In genomic region chr7:29276806-29277205, GRCh38 we compare ENCODE assay signal across 21 cellular contexts.
A peak's percentile ranks its signal among the peaks of the same experiment; 100 is the strongest.
DNase-seq lines count a peak whose midpoint lies in the region; ATAC-seq, FAIRE-seq and TF ChIP-seq lines count a peak whose summit lies in the region.
"Had no signal": no experiment of that assay in that cellular context is flagged by ENCODE, and none has a peak within 500 bp of the region (broad histone marks: within the 10 kb centered on the region; RNA-seq: fewer than 3 reads in every experiment).

No MANE protein-coding gene starts in this region.

- H3K36me3 Mint-ChIP-seq in nephron (ENCODE audit: low read depth): no peaks in the 10 kb centered on the region
- H3K36me3 Mint-ChIP-seq in activated CD8-positive, alpha-beta T cell treated with anti-CD3 and anti-CD28 coated beads, Interleukin-2, amount 10 ng/mL, durations not matched to agents 7 days and 5 days (ENCODE audit: low read depth): peaks cover 4% of the 10 kb centered on the region
- H3K36me3 Mint-ChIP-seq: CD8-positive, alpha-beta T cell; IgD-negative memory B cell had no signal

- no peak overlapping the region for H3K4me3 ChIP-seq in A673 (ENCODE audit: low read depth, low read length, poor library complexity, severe bottlenecking)
- no peak overlapping the region for H3K4me3 ChIP-seq in SU-DHL-6 (ENCODE audit: insufficient read depth, low read length, poor library complexity, severe bottlenecking)
- H3K4me3 ChIP-seq in bronchial epithelial cell (ENCODE audit: low read depth, low read length): no peak overlapping the region
- H3K4me3 ChIP-seq: GM23248 had no signal

- H3K4me1 Mint-ChIP-seq in nephron: peaks cover 72% of the 10 kb centered on the region
- H3K4me1 Mint-ChIP-seq in activated CD8-positive, alpha-beta T cell treated with anti-CD3 and anti-CD28 coated beads, Interleukin-2, amount 10 ng/mL, durations not matched to agents 7 days and 5 days (ENCODE audit: low read depth): peaks cover 32% of the 10 kb centered on the region

- DNase-seq in A673 (ENCODE audit: low spot score) (no peak), bronchial epithelial cell (ENCODE audit: low read depth) (no peak), GDM1 (lab: John Stamatoyannopoulos, UW) (no peak)
- DNase-seq in activated CD8-positive, alpha-beta T cell treated with anti-CD3 and anti-CD28 coated beads, Interleukin-2, amount 10 ng/mL, durations not matched to agents 7 days and 5 days: no peak
- DNase-seq: BE2C; CD8-positive, alpha-beta T cell; COR-L47; DMS153; EL; GM23248; H9 had no signal

- no TSS peak for BruUV-seq in A673 (replicated peaks; lab: Mats Ljungman, UMichigan)

- H2AFZ ChIP-seq in SU-DHL-6 (ENCODE audit: low read depth, low read length, severe bottlenecking): no peak overlapping the region
- H2AFZ ChIP-seq: GM23248 had no signal

- H3K79me2 ChIP-seq in SU-DHL-6 (ENCODE audit: insufficient read depth, low read length): no peaks in the 10 kb centered on the region

- peaks cover 23% of the 10 kb centered on the region for H3F3A ChIP-seq in SU-DHL-6 (ENCODE audit: insufficient read depth)

- TF ChIP-seq CTCF in A673 (conservative IDR thresholded peaks at IDR 0.05; ENCODE audit: low read depth, low read length) (no peak), SU-DHL-6 (IDR thresholded peaks at IDR 0.05; ENCODE audit: insufficient read depth, low read length, poor library complexity, severe bottlenecking) (no peak), bronchial epithelial cell (IDR thresholded peaks at IDR 0.05; ENCODE audit: insufficient read depth, low read length, severe bottlenecking) (no peak), nephron (IDR thresholded peaks at IDR 0.05; ENCODE audit: unreplicated experiment in 3 of 3) (no peak)

- H4K20me1 ChIP-seq in SU-DHL-6 (ENCODE audit: low read depth, low read length): no peaks in the 10 kb centered on the region

- H3K4me2 ChIP-seq in SU-DHL-6 (ENCODE audit: low read depth, low read length, poor library complexity, severe bottlenecking): peak overlapping the region; percentile 56

- H3K4me1 ChIP-seq in A673 (ENCODE audit: insufficient read depth, low read length, poor library complexity, severe bottlenecking): peaks cover 85% of the 10 kb centered on the region
- H3K4me1 ChIP-seq: BE2C had no signal

- H3K27ac Mint-ChIP-seq in nephron: peak overlapping the region; percentile 52 to 86 (median 66)
- no peak overlapping the region for H3K27ac Mint-ChIP-seq in activated CD8-positive, alpha-beta T cell treated with anti-CD3 and anti-CD28 coated beads, Interleukin-2, amount 10 ng/mL, durations not matched to agents 7 days and 5 days
- H3K27ac Mint-ChIP-seq: CD8-positive, alpha-beta T cell; IgD-negative memory B cell had no signal

- no peaks in the 10 kb centered on the region for H3K9me2 ChIP-seq in SU-DHL-6 (replicated peaks; ENCODE audit: insufficient read depth, low read length)

- FAIRE-seq in bronchial epithelial cell (lab: Jason Lieb, UNC): peak; percentile 60
- FAIRE-seq: D721Med, G401.6, GM19239 had no signal

- CTCF ChIA-PET in A673 (lab: Charles Lee): no interaction called here
- CTCF ChIA-PET in activated CD8-positive, alpha-beta T cell treated with anti-CD3 and anti-CD28 coated beads, Interleukin-2, amount 10 ng/mL, durations not matched to agents 7 days and 5 days (lab: Charles Lee): interaction anchor here (0.9 to 2.1 kb wide), 3 partner anchors 37 to 132 kb away, joined by 3 to 10 read pairs (median 4); no protein-coding TSS in a partner anchor

- intact Hi-C loops in A673 (cut with micrococcal nuclease; ENCODE audit: unreplicated experiment): loop anchor here (10.0 kb wide), 1 partner anchor 98 kb away; no protein-coding TSS in a partner anchor

- H3K4me3 Mint-ChIP-seq in nephron: no peak overlapping the region
- no peak overlapping the region for H3K4me3 Mint-ChIP-seq in activated CD8-positive, alpha-beta T cell treated with anti-CD3 and anti-CD28 coated beads, Interleukin-2, amount 10 ng/mL, durations not matched to agents 7 days and 5 days
- H3K4me3 Mint-ChIP-seq: CD8-positive, alpha-beta T cell; H9; IgD-negative memory B cell had no signal

- H3K9me3 Mint-ChIP-seq in nephron: no peaks in the 10 kb centered on the region
- no peaks in the 10 kb centered on the region for H3K9me3 Mint-ChIP-seq in activated CD8-positive, alpha-beta T cell treated with anti-CD3 and anti-CD28 coated beads, Interleukin-2, amount 10 ng/mL, durations not matched to agents 7 days and 5 days (ENCODE audit: insufficient read depth)
- H3K9me3 Mint-ChIP-seq: CD8-positive, alpha-beta T cell; H9 had no signal

- H3K27me3 Mint-ChIP-seq in nephron (ENCODE audit: low read depth): peaks cover 21% of the 10 kb centered on the region
- peaks cover 18% of the 10 kb centered on the region for H3K27me3 Mint-ChIP-seq in activated CD8-positive, alpha-beta T cell treated with anti-CD3 and anti-CD28 coated beads, Interleukin-2, amount 10 ng/mL, durations not matched to agents 7 days and 5 days (ENCODE audit: low read depth)

- H3K27me3 ChIP-seq in A673 (replicated peaks; ENCODE audit: insufficient read depth, low read depth, low read length, poor library complexity) (no peaks in the 10 kb centered on the region), SU-DHL-6 (ENCODE audit: low read length) (no peaks in the 10 kb centered on the region), bronchial epithelial cell (ENCODE audit: control insufficient read depth, insufficient read depth, low read length) (peaks cover 4% of the 10 kb centered on the region)
- H3K27me3 ChIP-seq: BE2C had no signal

- H3K9ac ChIP-seq in SU-DHL-6 (ENCODE audit: low read length): peak overlapping the region; percentile 47
- H3K9ac ChIP-seq: GM23248 had no signal

- no peaks in the 10 kb centered on the region for H3K36me3 ChIP-seq in A673 (ENCODE audit: insufficient read depth, low read length, poor library complexity, severe bottlenecking)
- no peaks in the 10 kb centered on the region for H3K36me3 ChIP-seq in SU-DHL-6 (ENCODE audit: low read length)
- no peaks in the 10 kb centered on the region for H3K36me3 ChIP-seq in bronchial epithelial cell (ENCODE audit: control insufficient read depth, insufficient read depth, low read length)
- H3K36me3 ChIP-seq: BE2C had no signal

- peak overlapping the region; percentile 54 for H3K27ac ChIP-seq in A673 (ENCODE audit: low read depth, low read length, poor library complexity, severe bottlenecking)
- H3K27ac ChIP-seq in SU-DHL-6 (ENCODE audit: low read depth, low read length): peak overlapping the region; percentile 95
- H3K27ac ChIP-seq: 22Rv1, C4-2B, GM23248 had no signal

- POLR2A ChIA-PET in A673 (lab: Charles Lee; ENCODE audit: low non-redundant PET): interaction anchor here (0.6 kb wide), 1 partner anchor 30 kb away, joined by 3 read pairs; no protein-coding TSS in a partner anchor
- POLR2A ChIA-PET in activated CD8-positive, alpha-beta T cell treated with anti-CD3 and anti-CD28 coated beads, Interleukin-2, amount 10 ng/mL, durations not matched to agents 7 days and 5 days (lab: Charles Lee): no interaction called here

- ATAC-seq in HG02571 (IDR thresholded peaks at IDR 0.05; ENCODE audit: unreplicated experiment) (no peak), GM21529 (IDR thresholded peaks at IDR 0.05; ENCODE audit: unreplicated experiment) (no peak)
- ATAC-seq in activated CD8-positive, alpha-beta T cell treated with anti-CD3 and anti-CD28 coated beads, Interleukin-2, amount 10 ng/mL, durations not matched to agents 7 days and 5 days: no peak
- ATAC-seq: CD8-positive, alpha-beta T cell had no signal

- H3K9me3 ChIP-seq in A673 (ENCODE audit: low read depth, low read length, poor library complexity, severe bottlenecking): no peaks in the 10 kb centered on the region
- H3K9me3 ChIP-seq in SU-DHL-6 (ENCODE audit: insufficient read depth, low read length): no peaks in the 10 kb centered on the region
- H3K9me3 ChIP-seq: BE2C had no signal
